Comparison of ENCODE assay signal across 12 cellular contexts in the genomic region with DNA sequence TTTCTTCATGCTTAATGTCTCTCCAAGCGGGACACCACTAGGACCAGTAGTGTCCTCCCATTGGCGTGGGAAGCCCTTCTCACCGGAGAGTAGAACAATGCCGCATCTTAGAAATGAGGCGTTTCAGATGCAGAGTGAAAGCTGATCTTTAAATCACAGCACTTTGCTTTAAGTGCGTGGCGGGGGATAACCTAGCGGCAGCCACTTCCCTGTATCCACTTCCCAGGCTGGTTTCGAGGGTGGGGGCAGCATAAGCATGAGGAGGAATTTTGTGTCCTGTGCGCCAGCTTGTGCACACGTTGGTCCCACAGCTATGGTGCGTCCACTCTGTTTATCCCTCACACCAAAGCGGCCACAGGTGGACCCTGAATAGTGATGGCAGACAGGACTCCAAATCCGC.
DNase-seq lines count a peak whose midpoint lies in the region; ATAC-seq, FAIRE-seq and TF ChIP-seq lines count a peak whose summit lies in the region.
"Had no signal": no experiment of that assay in that cellular context is flagged by ENCODE, and none has a peak within 500 bp of the region (broad histone marks: within the 10 kb centered on the region; RNA-seq: fewer than 3 reads in every experiment).

No MANE protein-coding gene starts in this region.

- H3K27ac Mint-ChIP-seq in Calu3 (ENCODE audit: unreplicated experiment) (peak overlapping the region; percentile 96), nephron (peak overlapping the region; percentile 23 to 78 (median 66))
- peak overlapping the region; percentile 49 for H3K27ac Mint-ChIP-seq in activated naive CD8-positive, alpha-beta T cell treated with anti-CD3 and anti-CD28 coated beads, Interleukin-2, amount 10 ng/mL, durations not matched to agents 7 days and 5 days

- CTCF ChIA-PET in A549 (lab: Yijun Ruan, JAX) = interaction anchor here (0.7 to 1.7 kb wide), 8 partner anchors 10 to 142 kb away, joined by 3 to 8 read pairs (median 4); no protein-coding TSS in a partner anchor
- CTCF ChIA-PET in Calu3 (lab: Charles Lee) = interaction anchor here (0.5 to 4.5 kb wide), 3 partner anchors 14 to 1158 kb away, joined by 3 to 36 read pairs (median 8); a partner anchor contains a TSS

- peaks cover 4% of the 10 kb centered on the region; the same call in 2 of the 3 replicates for H3K9me3 ChIP-seq in A549

- no peaks in the 10 kb centered on the region for H3K27me3 Mint-ChIP-seq in Calu3 (ENCODE audit: unreplicated experiment)
- no peaks in the 10 kb centered on the region for H3K27me3 Mint-ChIP-seq in activated naive CD8-positive, alpha-beta T cell treated with anti-CD3 and anti-CD28 coated beads, Interleukin-2, amount 10 ng/mL, durations not matched to agents 7 days and 5 days
- H3K27me3 Mint-ChIP-seq in nephron (ENCODE audit: low read depth) = no peaks in the 10 kb centered on the region

- BruUV-seq in Calu3 (replicated peaks; lab: Mats Ljungman, UMichigan) = no TSS peak

- peaks cover 92% of the 10 kb centered on the region for H3K36me3 Mint-ChIP-seq in Calu3 (ENCODE audit: insufficient read depth, unreplicated experiment)
- peaks cover 44% of the 10 kb centered on the region for H3K36me3 Mint-ChIP-seq in activated naive CD8-positive, alpha-beta T cell treated with anti-CD3 and anti-CD28 coated beads, Interleukin-2, amount 10 ng/mL, durations not matched to agents 7 days and 5 days
- H3K36me3 Mint-ChIP-seq in nephron (ENCODE audit: low read depth) = no peaks in the 10 kb centered on the region

- peaks cover 97% of the 10 kb centered on the region for H3K4me1 ChIP-seq in A549

- POLR2A ChIA-PET in A549 (lab: Yijun Ruan, JAX) = interaction anchor here (1.6 kb wide), 1 partner anchor 32 kb away, joined by 5 read pairs; no protein-coding TSS in a partner anchor
- POLR2A ChIA-PET in activated naive CD8-positive, alpha-beta T cell treated with anti-CD3 and anti-CD28 coated beads, Interleukin-2, amount 10 ng/mL, durations not matched to agents 7 days and 5 days (lab: Charles Lee) = interaction anchor here (1.1 to 3.8 kb wide), 6 partner anchors 15 to 67 kb away, joined by 3 to 42 read pairs (median 14); a partner anchor contains a TSS

- WGBS in A549 (ENCODE audit: missing lambda C conversion rate) = 95% methylated on average over 14 of the region's 14 CpGs

- no peak for FAIRE-seq in A549 (lab: Jason Lieb, UNC)

- TF ChIP-seq RAD21 in A549 (conservative IDR thresholded peaks at IDR 0.05 in 1 of 2, IDR thresholded peaks at IDR 0.05 in 1 of 2) = no peak

- peaks cover 95% of the 10 kb centered on the region for H3K4me1 Mint-ChIP-seq in Calu3 (ENCODE audit: low read depth, unreplicated experiment)
- peaks cover 68% of the 10 kb centered on the region for H3K4me1 Mint-ChIP-seq in activated naive CD8-positive, alpha-beta T cell treated with anti-CD3 and anti-CD28 coated beads, Interleukin-2, amount 10 ng/mL, durations not matched to agents 7 days and 5 days
- H3K4me1 Mint-ChIP-seq in nephron = peaks cover 44% of the 10 kb centered on the region

- no peak overlapping the region for H3K4me3 Mint-ChIP-seq in Calu3 (ENCODE audit: low read depth, unreplicated experiment)
- H3K4me3 Mint-ChIP-seq in activated naive CD8-positive, alpha-beta T cell treated with anti-CD3 and anti-CD28 coated beads, Interleukin-2, amount 10 ng/mL, durations not matched to agents 7 days and 5 days = no peak overlapping the region
- H3K4me3 Mint-ChIP-seq in nephron = no peak overlapping the region

- ATAC-seq in A549 = no peak
- no peak for ATAC-seq in activated naive CD8-positive, alpha-beta T cell treated with anti-CD3 and anti-CD28 coated beads, Interleukin-2, amount 10 ng/mL, durations not matched to agents 7 days and 5 days (ENCODE audit: low read depth)
- no peak for ATAC-seq in GM21528 (IDR thresholded peaks at IDR 0.05; ENCODE audit: low FRiP score, unreplicated experiment)

- TF ChIP-seq CTCF in A549 (IDR thresholded peaks at IDR 0.05) = no peak
- no peak for TF ChIP-seq CTCF in Calu3 (IDR thresholded peaks at IDR 0.05; ENCODE audit: unreplicated experiment)
- no peak for TF ChIP-seq CTCF in nephron (IDR thresholded peaks at IDR 0.05; ENCODE audit: unreplicated experiment in 3 of 3)

- no peak for TF ChIP-seq EP300 in A549 (IDR thresholded peaks at IDR 0.05)

- peaks cover 3% of the 10 kb centered on the region for H3K9me3 Mint-ChIP-seq in Calu3 (ENCODE audit: low read depth, unreplicated experiment)
- no peaks in the 10 kb centered on the region for H3K9me3 Mint-ChIP-seq in activated naive CD8-positive, alpha-beta T cell treated with anti-CD3 and anti-CD28 coated beads, Interleukin-2, amount 10 ng/mL, durations not matched to agents 7 days and 5 days
- no peaks in the 10 kb centered on the region for H3K9me3 Mint-ChIP-seq in nephron

- peak overlapping the region; percentile 92 to 95 for H3K27ac ChIP-seq in A549
- H3K27ac ChIP-seq: VCaP had no signal

- no peak for TF ChIP-seq POLR2A in A549 (IDR thresholded peaks at IDR 0.05; ENCODE audit: low read length)

- DNase-seq in A549 (ENCODE audit: low read depth in 1 of 2, low spot score in 1 of 2) (no peak), Calu3 (no peak), NCI-H2196 (lab: John Stamatoyannopoulos, UW; ENCODE audit: unreplicated experiment) (no peak), NCI-H1092 treated with DMSO at 0.1 percent for 48 hours (lab: John Stamatoyannopoulos, UW) (no peak)
- DNase-seq in activated naive CD8-positive, alpha-beta T cell treated with anti-CD3 and anti-CD28 coated beads, Interleukin-2, amount 10 ng/mL, durations not matched to agents 7 days and 5 days = no peak
- DNase-seq in stimulated activated CD4-positive, alpha-beta T cell treated with anti-CD3 and anti-CD28 coated beads, Interleukin-4, amount 100 ng/mL, for 1 hour = no peak
- DNase-seq: DMS53, midbrain, NCI-H1048 had no signal

- peak overlapping the region; percentile 71 for H3K4me2 ChIP-seq in A549

- H3K4me3 ChIP-seq in A549 = no peak overlapping the region

- intact Hi-C loops in Calu3 (cut with micrococcal nuclease; ENCODE audit: unreplicated experiment) = loop anchor here (5.0 kb wide), 1 partner anchor 138 kb away; no protein-coding TSS in a partner anchor

TF ChIP-seq in A549, 52 proteins besides CTCF, POLR2A, EP300 and RAD21:
- TF ChIP-seq, protein P1, sequence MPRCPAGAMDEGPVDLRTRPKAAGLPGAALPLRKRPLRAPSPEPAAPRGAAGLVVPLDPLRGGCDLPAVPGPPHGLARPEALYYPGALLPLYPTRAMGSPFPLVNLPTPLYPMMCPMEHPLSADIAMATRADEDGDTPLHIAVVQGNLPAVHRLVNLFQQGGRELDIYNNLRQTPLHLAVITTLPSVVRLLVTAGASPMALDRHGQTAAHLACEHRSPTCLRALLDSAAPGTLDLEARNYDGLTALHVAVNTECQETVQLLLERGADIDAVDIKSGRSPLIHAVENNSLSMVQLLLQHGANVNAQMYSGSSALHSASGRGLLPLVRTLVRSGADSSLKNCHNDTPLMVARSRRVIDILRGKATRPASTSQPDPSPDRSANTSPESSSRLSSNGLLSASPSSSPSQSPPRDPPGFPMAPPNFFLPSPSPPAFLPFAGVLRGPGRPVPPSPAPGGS (IDR thresholded peaks at IDR 0.05) = no peak
- TF ChIP-seq CEBPB (IDR thresholded peaks at IDR 0.05) (no peak), CHD2 (IDR thresholded peaks at IDR 0.05; ENCODE audit: low read length, partially characterized antibody) (no peak), HDAC2 (IDR thresholded peaks at IDR 0.05) (no peak), HOXA7 (CRISPR knock-in tag; IDR thresholded peaks at IDR 0.05) (no peak), SREBF2 (IDR thresholded peaks at IDR 0.05) (no peak), KDM5A (IDR thresholded peaks at IDR 0.05) (no peak)
- TF ChIP-seq, protein P2, sequence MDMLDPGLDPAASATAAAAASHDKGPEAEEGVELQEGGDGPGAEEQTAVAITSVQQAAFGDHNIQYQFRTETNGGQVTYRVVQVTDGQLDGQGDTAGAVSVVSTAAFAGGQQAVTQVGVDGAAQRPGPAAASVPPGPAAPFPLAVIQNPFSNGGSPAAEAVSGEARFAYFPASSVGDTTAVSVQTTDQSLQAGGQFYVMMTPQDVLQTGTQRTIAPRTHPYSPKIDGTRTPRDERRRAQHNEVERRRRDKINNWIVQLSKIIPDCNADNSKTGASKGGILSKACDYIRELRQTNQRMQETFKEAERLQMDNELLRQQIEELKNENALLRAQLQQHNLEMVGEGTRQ (IDR thresholded peaks at IDR 0.05) = no peak
